Comparison of ENCODE assay signal across 20 cellular contexts in the genomic region with DNA sequence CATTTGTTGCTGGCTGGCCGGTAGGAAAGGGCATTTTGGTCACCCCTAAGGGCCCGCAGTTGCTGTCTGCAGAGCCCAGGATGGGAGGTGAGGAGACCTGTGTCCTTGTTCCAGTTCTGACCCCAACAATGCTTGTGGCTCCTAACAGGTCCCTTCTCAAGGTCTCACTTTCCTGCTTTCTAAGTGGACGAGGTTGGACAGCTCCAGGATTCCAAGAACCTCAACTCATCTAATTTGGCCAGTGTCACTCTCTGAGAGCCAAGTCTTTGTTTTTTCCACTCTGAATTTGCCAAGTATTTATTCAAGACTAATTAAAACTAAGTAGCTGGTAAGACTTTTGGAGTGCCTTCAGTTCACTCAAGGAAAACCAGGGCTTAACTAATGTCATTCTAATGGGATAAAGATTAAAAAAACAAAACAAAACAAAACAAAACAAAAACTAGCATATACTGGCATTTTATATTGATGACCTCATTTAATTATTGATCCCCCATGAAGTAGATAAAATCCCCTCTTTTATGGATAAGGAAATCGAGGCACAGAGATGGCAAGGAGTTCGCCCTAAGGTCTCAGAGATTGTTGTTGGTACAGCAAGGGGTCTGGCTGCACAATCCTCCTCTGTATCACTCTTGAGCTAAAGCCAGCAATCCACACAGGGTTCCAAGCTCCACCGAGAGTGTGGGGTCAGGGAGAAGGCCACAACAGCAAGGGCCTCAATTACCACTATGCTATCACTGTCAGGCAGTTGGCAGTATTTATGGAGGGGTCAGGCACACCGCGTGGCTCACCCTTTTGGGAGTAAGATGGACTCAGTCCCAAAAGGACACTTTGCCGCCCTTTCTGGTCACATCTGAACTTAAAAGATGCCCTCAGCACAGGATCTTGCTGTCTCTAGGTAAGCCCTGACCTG. TPM values are rescaled to one million over a fixed set of nuclear protein-coding genes. Genes with fewer than 3 reads are reported as not detected.
DNase-seq lines count a peak whose midpoint lies in the region; ATAC-seq, FAIRE-seq and TF ChIP-seq lines count a peak whose summit lies in the region.
"Had no signal": no experiment of that assay in that cellular context is flagged by ENCODE, and none has a peak within 500 bp of the region (broad histone marks: within the 10 kb centered on the region; RNA-seq: fewer than 3 reads in every experiment).

No MANE protein-coding gene starts in this region.

- 60% methylated on average over 9 of the region's 9 CpGs for WGBS in right cardiac atrium
- 74 to 78% (median 76%) methylated on average over 8 to 9 of the region's 9 CpGs for WGBS in heart left ventricle, 4 donors
- 83% methylated on average over 9 of the region's 9 CpGs for WGBS in pancreas, 2 donors

- H3K27me3 ChIP-seq in right cardiac atrium (ENCODE audit: control insufficient read depth, insufficient read depth) = no peaks in the 10 kb centered on the region
- H3K27me3 ChIP-seq in heart left ventricle = no peaks in the 10 kb centered on the region
- H3K27me3 ChIP-seq in osteoblast (ENCODE audit: insufficient read depth, low read length) = peaks cover 13% of the 10 kb centered on the region
- H3K27me3 ChIP-seq in pancreas = no peaks in the 10 kb centered on the region

- H3K4me3 ChIP-seq in right cardiac atrium (ENCODE audit: low read length) (no peak overlapping the region), heart left ventricle (no peak overlapping the region), osteoblast (ENCODE audit: insufficient read depth, low read length) (no peak overlapping the region), pancreas (no peak overlapping the region)
- H3K4me3 ChIP-seq: A549 had no signal

- peak overlapping the region; percentile 55 for H3K27ac ChIP-seq in right cardiac atrium (ENCODE audit: low read length)
- no peak overlapping the region for H3K27ac ChIP-seq in heart left ventricle
- no peak overlapping the region for H3K27ac ChIP-seq in osteoblast (ENCODE audit: low read depth, low read length)
- no peak overlapping the region for H3K27ac ChIP-seq in pancreas
- H3K27ac ChIP-seq: 22Rv1, A549, C4-2B had no signal

- no peaks in the 10 kb centered on the region for H3K79me2 ChIP-seq in osteoblast (ENCODE audit: insufficient read depth, low read length)

- TF ChIP-seq CTCF in heart left ventricle (IDR thresholded peaks at IDR 0.05) (no peak), osteoblast (IDR thresholded peaks at IDR 0.05; ENCODE audit: extremely low read depth, low read depth, low read length) (no peak), pancreas (IDR thresholded peaks at IDR 0.05) (no peak)

- no peak for ATAC-seq in Right ventricle myocardium superior (ENCODE audit: poor library complexity)
- ATAC-seq in right cardiac atrium = peak; percentile 64 to 67
- ATAC-seq in heart left ventricle = no peak
- ATAC-seq in pancreas = no peak
- ATAC-seq: A549 had no signal

- TF ChIP-seq POLR2A in heart left ventricle (IDR thresholded peaks at IDR 0.05) = no peak

- H2AFZ ChIP-seq in osteoblast (ENCODE audit: low read length) = no peak overlapping the region

- intact Hi-C loops in Right ventricle myocardium superior (cut with DNase I) = no loop called here
- intact Hi-C loops in cardiac septum (cut with DNase I) = no loop called here
- intact Hi-C loops in right cardiac atrium (cut with DNase I) = no loop called here
- intact Hi-C loops in heart left ventricle (cut with DNase I) = no loop called here
- intact Hi-C loops in pancreas (cut with DNase I) = no loop called here

- no peak for FAIRE-seq in pancreas (lab: Jason Lieb, UNC)
- FAIRE-seq: A549, D721Med, G401.6, GM12891, GM19239, H1 had no signal

- H3K4me2 ChIP-seq in osteoblast (ENCODE audit: insufficient read depth, low read length) = no peak overlapping the region
- H3K4me2 ChIP-seq: A549 had no signal

- H3K4me1 ChIP-seq in right cardiac atrium (ENCODE audit: control insufficient read depth, insufficient read depth, low read length) (peaks cover 18% of the 10 kb centered on the region), heart left ventricle (peaks cover 0 to 39% (median 19%) of the 10 kb centered on the region in 12 donors), osteoblast (ENCODE audit: insufficient read depth, low read length) (no peaks in the 10 kb centered on the region), pancreas (no peaks in the 10 kb centered on the region)
- H3K4me1 ChIP-seq: A549, Caco-2 had no signal

- DNase-seq in Right ventricle myocardium superior (peak; percentile 9), cardiac septum (ENCODE audit: low spot score) (no peak), right cardiac atrium (no peak), heart left ventricle (no peak), osteoblast (ENCODE audit: insufficient read length, low spot score, missing footprints) (peak; percentile 32), pancreas (no peak), NCI-H82 (lab: John Stamatoyannopoulos, UW) (no peak)
- DNase-seq: AML-193; Caco-2; CD4-positive, alpha-beta T cell; H9 had no signal

- H3K9me3 ChIP-seq in right cardiac atrium (ENCODE audit: control insufficient read depth, low read length) = no peaks in the 10 kb centered on the region
- peaks cover 0 to 13% (median 0%) of the 10 kb centered on the region in 12 donors for H3K9me3 ChIP-seq in heart left ventricle
- H3K9me3 ChIP-seq in osteoblast (ENCODE audit: low read depth, low read length) = no peaks in the 10 kb centered on the region
- no peaks in the 10 kb centered on the region for H3K9me3 ChIP-seq in pancreas
- H3K9me3 ChIP-seq: A549 had no signal

- no peaks in the 10 kb centered on the region for H4K20me1 ChIP-seq in osteoblast (ENCODE audit: insufficient read depth, low read length)

- H3K36me3 ChIP-seq in heart left ventricle (no peaks in the 10 kb centered on the region), osteoblast (ENCODE audit: insufficient read depth, low read length) (no peaks in the 10 kb centered on the region), pancreas (no peaks in the 10 kb centered on the region)

RNA-seq across cellular contexts. Expression of a gene that starts 8.1 kb away (rescaled TPM):
- total RNA-seq in Right ventricle myocardium superior = 9.2 TPM
- 8.0 TPM for total RNA-seq in cardiac septum
- total RNA-seq in right cardiac atrium = 10 to 100 TPM; 16.0 to 47.5 (median 36.7) TPM
- polyA plus RNA-seq in right cardiac atrium = 15.0 TPM
- total RNA-seq in heart left ventricle = 10 to 100 TPM in 3 of 9 donors, 1 to 10 TPM in 6; 4.1 to 11.0 (median 6.8) TPM
- polyA plus RNA-seq in heart left ventricle = 1 to 10 TPM; 2.1 to 2.7 TPM
- not detected in 2 replicates for total RNA-seq in osteoblast
- 1 to 10 TPM; 1.7 to 3.0 (median 2.5) TPM for total RNA-seq in pancreas
- polyA plus RNA-seq in pancreas = 1 to 10 TPM; 1.6 to 5.1 TPM
- polyA plus RNA-seq: BJ had no signal

RNA-seq across cellular contexts. Expression of a gene that starts 39.6 kb away (rescaled TPM):
- total RNA-seq in Right ventricle myocardium superior (not detected), cardiac septum (not detected), right cardiac atrium (not detected), heart left ventricle (not detected), osteoblast (not detected in 2 replicates), pancreas (not detected)
- polyA plus RNA-seq in right cardiac atrium (not detected), heart left ventricle (not detected), pancreas (not detected)
- total RNA-seq: CD4-positive, alpha-beta T cell had no signal
- polyA plus RNA-seq: A549, BJ had no signal

Comparison
In these comparisons a context has a peak if more than half of its experiments do, and no peak if none do; other contexts are left out.
1. ATAC-seq: peak in right cardiac atrium (2 of 2); none in Right ventricle myocardium superior (single experiment), heart left ventricle (0 of 4) and pancreas (0 of 4).
2. DNase-seq: peak in Right ventricle myocardium superior (single experiment) and osteoblast (single experiment); none in cardiac septum (single experiment), right cardiac atrium (0 of 3), heart left ventricle (0 of 5), pancreas (0 of 6) and NCI-H82 (single experiment).